10 cellular contexts compared by ENCODE assay signal in the genomic region with DNA sequence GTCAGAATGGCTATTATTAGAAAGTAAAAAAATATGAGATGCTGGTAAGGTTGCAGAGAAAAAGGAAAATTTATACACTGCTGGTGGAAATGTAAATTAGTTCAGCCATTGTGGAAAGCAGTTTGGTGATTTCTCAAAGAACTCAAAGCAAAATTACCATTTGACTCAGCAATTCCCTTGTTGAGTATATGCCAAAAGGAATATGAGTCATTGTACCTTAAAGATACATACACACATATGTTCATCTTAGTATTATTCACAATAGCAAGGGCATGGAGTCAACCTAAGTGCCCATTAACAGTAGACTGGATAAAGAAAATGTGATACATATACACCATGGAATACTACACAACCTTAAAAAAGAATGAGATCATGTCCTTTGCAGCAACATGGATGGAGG.
DNase-seq lines count a peak whose midpoint lies in the region; ATAC-seq and TF ChIP-seq lines count a peak whose summit lies in the region.
"Had no signal": no experiment of that assay in that cellular context is flagged by ENCODE, and none has a peak within 500 bp of the region (broad histone marks: within the 10 kb centered on the region; RNA-seq: fewer than 3 reads in every experiment).

No MANE protein-coding gene starts in this region.

- ATAC-seq in GM18907 (IDR thresholded peaks at IDR 0.05; ENCODE audit: unreplicated experiment), result peak; percentile 87
- ATAC-seq in HG02678 (IDR thresholded peaks at IDR 0.05; ENCODE audit: unreplicated experiment), result peak; percentile 69

- no peaks in the 10 kb centered on the region for H3K9me3 Mint-ChIP-seq in activated CD4-positive, alpha-beta T cell treated with anti-CD3 and anti-CD28 coated beads, Interleukin-2, amount 10 ng/mL, durations not matched to agents 24 days and 14 days

- no peaks in the 10 kb centered on the region for H3K36me3 Mint-ChIP-seq in activated CD4-positive, alpha-beta T cell treated with anti-CD3 and anti-CD28 coated beads, Interleukin-2, amount 10 ng/mL, durations not matched to agents 24 days and 14 days (ENCODE audit: low read depth)

- H3K4me3 ChIP-seq in foreskin fibroblast (ENCODE audit: low read depth in 1 of 2, low read length in 2 of 2), result no peak overlapping the region
- H3K4me3 ChIP-seq: lung had no signal

- DNase-seq in M059J (ENCODE audit: low read depth) (peak; percentile 69), foreskin fibroblast (peak; percentile 4 to 68), NCI-H1417 treated with DMSO at 0.1 percent for 48 hours (lab: John Stamatoyannopoulos, UW) (no peak), SW480 (ENCODE audit: low spot score) (no peak)
- DNase-seq in activated CD4-positive, alpha-beta T cell treated with anti-CD3 and anti-CD28 coated beads, Interleukin-2, amount 10 ng/mL, durations not matched to agents 24 days and 14 days, result no peak
- DNase-seq in stimulated activated CD4-positive, alpha-beta T cell treated with anti-CD3 and anti-CD28 coated beads, Interleukin-4, amount 100 ng/mL, for 24 hours, result no peak
- DNase-seq: DMS 273 treated with DMSO at 0.1 percent for 48 hours had no signal

- no peak overlapping the region for H3K27ac Mint-ChIP-seq in activated CD4-positive, alpha-beta T cell treated with anti-CD3 and anti-CD28 coated beads, Interleukin-2, amount 10 ng/mL, durations not matched to agents 24 days and 14 days

- H3K4me3 Mint-ChIP-seq in activated CD4-positive, alpha-beta T cell treated with anti-CD3 and anti-CD28 coated beads, Interleukin-2, amount 10 ng/mL, durations not matched to agents 24 days and 14 days, result no peak overlapping the region

- intact Hi-C loops in activated CD4-positive, alpha-beta T cell treated with anti-CD3 and anti-CD28 coated beads, Interleukin-2, amount 10 ng/mL, durations not matched to agents 24 days and 14 days (cut with micrococcal nuclease), result no loop called here

- peaks cover 2% of the 10 kb centered on the region for H3K4me1 Mint-ChIP-seq in activated CD4-positive, alpha-beta T cell treated with anti-CD3 and anti-CD28 coated beads, Interleukin-2, amount 10 ng/mL, durations not matched to agents 24 days and 14 days

- H3K27me3 Mint-ChIP-seq in activated CD4-positive, alpha-beta T cell treated with anti-CD3 and anti-CD28 coated beads, Interleukin-2, amount 10 ng/mL, durations not matched to agents 24 days and 14 days, result no peaks in the 10 kb centered on the region

- TF ChIP-seq CTCF in foreskin fibroblast (IDR thresholded peaks at IDR 0.05; ENCODE audit: low read depth, low read length), result no peak

Comparison
In these comparisons a context has a peak if more than half of its experiments do, and no peak if none do; other contexts are left out.
1. DNase-seq: peak in M059J (single experiment) and foreskin fibroblast (2 of 2); none in NCI-H1417 treated with DMSO at 0.1 percent for 48 hours (single experiment), SW480 (single experiment), activated CD4-positive, alpha-beta T cell treated with anti-CD3 and anti-CD28 coated beads, Interleukin-2, amount 10 ng/mL, durations not matched to agents 24 days and 14 days (single experiment) and stimulated activated CD4-positive, alpha-beta T cell treated with anti-CD3 and anti-CD28 coated beads, Interleukin-4, amount 100 ng/mL, for 24 hours (single experiment).